ENCODE assay signal across 20 cellular contexts in genomic region chr11:120663142-120663541, GRCh38.
DNase-seq lines count a peak whose midpoint lies in the region; ATAC-seq and TF ChIP-seq lines count a peak whose summit lies in the region.
"Had no signal": no experiment of that assay in that cellular context is flagged by ENCODE, and none has a peak within 500 bp of the region (broad histone marks: within the 10 kb centered on the region; RNA-seq: fewer than 3 reads in every experiment).

No MANE protein-coding gene starts in this region.

- no peak overlapping the region for H2AK5ac ChIP-seq in mesendoderm (ENCODE audit: low read length)

- H3K27me3 ChIP-seq in mesendoderm (ENCODE audit: insufficient read depth, low read length, poor library complexity), result no peaks in the 10 kb centered on the region
- H3K27me3 ChIP-seq: BE2C, BLaER1 had no signal

- no peaks in the 10 kb centered on the region for H3K36me3 ChIP-seq in mesendoderm (ENCODE audit: control insufficient read depth, insufficient read depth, low read length)
- H3K36me3 ChIP-seq: BE2C, BLaER1 had no signal

- WGBS in mesendoderm (ENCODE audit: extremely low coverage, insufficient coverage, low lambda C conversion rate), result no CpG with 5 or more reads among the region's 2 CpGs

- POLR2A ChIA-PET in WTC11 (lab: Charles Lee), result no interaction called here

- H3K9me3 Mint-ChIP-seq in natural killer cell treated with Interleukin-12 subunit alpha and Interleukin-12 subunit beta and Interleukin-15 and Interleukin-18, amount 100 ng/mL, for 72 hours, result no peaks in the 10 kb centered on the region
- H3K9me3 Mint-ChIP-seq in natural killer cell (no peaks in the 10 kb centered on the region), WTC11 (no peaks in the 10 kb centered on the region)
- H3K9me3 Mint-ChIP-seq: CD14-positive monocyte; CD4-positive, CD25-positive, alpha-beta regulatory T cell; CD8-positive, alpha-beta T cell had no signal

- intact Hi-C loops in natural killer cell (cut with micrococcal nuclease), result no loop called here

- H3K23ac ChIP-seq in mesendoderm (ENCODE audit: low read length), result no peak overlapping the region

- no peak overlapping the region for H3K4me3 Mint-ChIP-seq in natural killer cell treated with Interleukin-12 subunit alpha and Interleukin-12 subunit beta and Interleukin-15 and Interleukin-18, amount 100 ng/mL, for 72 hours
- no peak overlapping the region for H3K4me3 Mint-ChIP-seq in natural killer cell
- no peak overlapping the region for H3K4me3 Mint-ChIP-seq in WTC11
- H3K4me3 Mint-ChIP-seq: CD14-positive monocyte; CD4-positive, CD25-positive, alpha-beta regulatory T cell; CD8-positive, alpha-beta T cell had no signal

- H3K36me3 Mint-ChIP-seq in natural killer cell treated with Interleukin-12 subunit alpha and Interleukin-12 subunit beta and Interleukin-15 and Interleukin-18, amount 100 ng/mL, for 72 hours, result no peaks in the 10 kb centered on the region
- H3K36me3 Mint-ChIP-seq in natural killer cell, result no peaks in the 10 kb centered on the region
- no peaks in the 10 kb centered on the region for H3K36me3 Mint-ChIP-seq in WTC11
- H3K36me3 Mint-ChIP-seq: CD14-positive monocyte; CD4-positive, CD25-positive, alpha-beta regulatory T cell; CD8-positive, alpha-beta T cell had no signal

- no peak overlapping the region for H3K56ac ChIP-seq in mesendoderm (ENCODE audit: low read length)

- no peak overlapping the region for H2BK15ac ChIP-seq in mesendoderm (replicated peaks; ENCODE audit: low read depth)

- H2BK5ac ChIP-seq in mesendoderm (ENCODE audit: low read length), result no peak overlapping the region

- H3K9ac ChIP-seq in mesendoderm (ENCODE audit: low read length), result no peak overlapping the region
- H3K9ac ChIP-seq: BLaER1 had no signal

- CTCF ChIA-PET in WTC11 (lab: Charles Lee), result interaction anchor here (2.6 kb wide), 1 partner anchor 22 kb away, joined by 12 read pairs; no protein-coding TSS in a partner anchor

- H3K18ac ChIP-seq in mesendoderm (ENCODE audit: low read length), result no peak overlapping the region

- no peaks in the 10 kb centered on the region for H3K79me1 ChIP-seq in mesendoderm (ENCODE audit: low read length)

- no peak for ATAC-seq in natural killer cell treated with Interleukin-12 subunit alpha and Interleukin-12 subunit beta and Interleukin-15 and Interleukin-18, amount 100 ng/mL, for 72 hours
- ATAC-seq in natural killer cell (no peak), WTC11 (no peak), HG03354 (IDR thresholded peaks at IDR 0.05; ENCODE audit: poor library complexity, severe bottlenecking, unreplicated experiment) (no peak), GM18505 (IDR thresholded peaks at IDR 0.05; ENCODE audit: unreplicated experiment) (no peak)
- ATAC-seq: A549; CD8-positive, alpha-beta T cell had no signal

- H3K4ac ChIP-seq in mesendoderm (ENCODE audit: low read depth, low read length), result no peak overlapping the region

- no peak overlapping the region for H3K4me2 ChIP-seq in mesendoderm (ENCODE audit: low read length)
- H3K4me2 ChIP-seq: A549, BLaER1 had no signal

- no peak overlapping the region for H3K27ac Mint-ChIP-seq in natural killer cell treated with Interleukin-12 subunit alpha and Interleukin-12 subunit beta and Interleukin-15 and Interleukin-18, amount 100 ng/mL, for 72 hours
- H3K27ac Mint-ChIP-seq in natural killer cell, result no peak overlapping the region
- H3K27ac Mint-ChIP-seq in WTC11, result no peak overlapping the region
- H3K27ac Mint-ChIP-seq: CD4-positive, CD25-positive, alpha-beta regulatory T cell; CD8-positive, alpha-beta T cell had no signal

- no peak overlapping the region for H3K27ac ChIP-seq in mesendoderm (ENCODE audit: low read depth, low read length)
- H3K27ac ChIP-seq: 22Rv1, A549, BLaER1 had no signal

- H3K4me1 ChIP-seq in mesendoderm (ENCODE audit: control insufficient read depth, low read depth, low read length), result peaks cover 14% of the 10 kb centered on the region
- H3K4me1 ChIP-seq: A549, BE2C, Caco-2 had no signal

- H3K27me3 Mint-ChIP-seq in natural killer cell treated with Interleukin-12 subunit alpha and Interleukin-12 subunit beta and Interleukin-15 and Interleukin-18, amount 100 ng/mL, for 72 hours, result peaks cover 8 to 9% of the 10 kb centered on the region in 2 donors
- H3K27me3 Mint-ChIP-seq in natural killer cell (ENCODE audit: low read depth in 2 of 2), result peaks cover 0 to 4% of the 10 kb centered on the region in 2 donors
- H3K27me3 Mint-ChIP-seq in WTC11 (ENCODE audit: low read depth), result peaks cover 5% of the 10 kb centered on the region

- no peak overlapping the region for H3K4me3 ChIP-seq in mesendoderm (ENCODE audit: low read length)
- H3K4me3 ChIP-seq: A549, BLaER1 had no signal

- no peak overlapping the region for H2BK120ac ChIP-seq in mesendoderm (ENCODE audit: low read depth, low read length)

- TF ChIP-seq CTCF in natural killer cell (IDR thresholded peaks at IDR 0.05), result no peak
- no peak for TF ChIP-seq CTCF in WTC11 (IDR thresholded peaks at IDR 0.05)

- no peak for TF ChIP-seq POLR2A in GM18505 (IDR thresholded peaks at IDR 0.05; ENCODE audit: borderline replicate concordance, extremely low read depth, insufficient read depth, insufficient read length)

- H3K79me2 ChIP-seq in mesendoderm (ENCODE audit: control insufficient read depth, insufficient read depth, low read length), result no peaks in the 10 kb centered on the region

- peak; percentile 25 for DNase-seq in natural killer cell treated with Interleukin-12 subunit alpha and Interleukin-12 subunit beta and Interleukin-15 and Interleukin-18, amount 100 ng/mL, for 72 hours (ENCODE audit: low spot score)
- no peak for DNase-seq in natural killer cell
- no peak for DNase-seq in WTC11 (ENCODE audit: low spot score)
- DNase-seq in mesendoderm, result peak; percentile 49
- no peak for DNase-seq in activated CD4-positive, alpha-beta T cell treated with anti-CD3 and anti-CD28 coated beads for 1 hour
- DNase-seq: AML-193; BE2C; C1 segment of cervical spinal cord; Calu3; CD4-positive, CD25-positive, alpha-beta regulatory T cell; CD8-positive, alpha-beta T cell; DMS79 treated with DMSO at 0.1 percent for 48 hours; GF-D8 had no signal

- no peak overlapping the region for H4K8ac ChIP-seq in mesendoderm (ENCODE audit: low read depth, low read length)

- H4K5ac ChIP-seq in mesendoderm (ENCODE audit: low read length), result no peak overlapping the region

- H3K4me1 Mint-ChIP-seq in natural killer cell treated with Interleukin-12 subunit alpha and Interleukin-12 subunit beta and Interleukin-15 and Interleukin-18, amount 100 ng/mL, for 72 hours (ENCODE audit: low read depth in 2 of 2), result peaks cover 14 to 21% of the 10 kb centered on the region in 2 donors
- peaks cover 8 to 42% of the 10 kb centered on the region in 2 donors for H3K4me1 Mint-ChIP-seq in natural killer cell
- peaks cover 40% of the 10 kb centered on the region for H3K4me1 Mint-ChIP-seq in WTC11
- H3K4me1 Mint-ChIP-seq: CD4-positive, CD25-positive, alpha-beta regulatory T cell had no signal

TF ChIP-seq in WTC11, 78 proteins besides CTCF, POLR2A, EP300 and RAD21:
- TF ChIP-seq IRF2 (CRISPR knock-in tag; IDR thresholded peaks at IDR 0.05; ENCODE audit: borderline replicate concordance, low read depth) (no peak), JAZF1 (CRISPR knock-in tag; IDR thresholded peaks at IDR 0.05) (no peak), MXD4 (CRISPR knock-in tag; IDR thresholded peaks at IDR 0.05; ENCODE audit: borderline replicate concordance) (no peak), USF2 (CRISPR knock-in tag; IDR thresholded peaks at IDR 0.05) (peak; percentile 53; the same call in 1 of the 2 replicates), MAX (CRISPR knock-in tag; IDR thresholded peaks at IDR 0.05) (no peak)

Comparison
In these comparisons a context has a peak if more than half of its experiments do, and no peak if none do; other contexts are left out.
1. DNase-seq: peak in natural killer cell treated with Interleukin-12 subunit alpha and Interleukin-12 subunit beta and Interleukin-15 and Interleukin-18, amount 100 ng/mL, for 72 hours (single experiment) and mesendoderm (single experiment); none in natural killer cell (single experiment), WTC11 (single experiment) and activated CD4-positive, alpha-beta T cell treated with anti-CD3 and anti-CD28 coated beads for 1 hour (single experiment).